ENCODE assay signal across 1 cellular context in the genomic region with DNA sequence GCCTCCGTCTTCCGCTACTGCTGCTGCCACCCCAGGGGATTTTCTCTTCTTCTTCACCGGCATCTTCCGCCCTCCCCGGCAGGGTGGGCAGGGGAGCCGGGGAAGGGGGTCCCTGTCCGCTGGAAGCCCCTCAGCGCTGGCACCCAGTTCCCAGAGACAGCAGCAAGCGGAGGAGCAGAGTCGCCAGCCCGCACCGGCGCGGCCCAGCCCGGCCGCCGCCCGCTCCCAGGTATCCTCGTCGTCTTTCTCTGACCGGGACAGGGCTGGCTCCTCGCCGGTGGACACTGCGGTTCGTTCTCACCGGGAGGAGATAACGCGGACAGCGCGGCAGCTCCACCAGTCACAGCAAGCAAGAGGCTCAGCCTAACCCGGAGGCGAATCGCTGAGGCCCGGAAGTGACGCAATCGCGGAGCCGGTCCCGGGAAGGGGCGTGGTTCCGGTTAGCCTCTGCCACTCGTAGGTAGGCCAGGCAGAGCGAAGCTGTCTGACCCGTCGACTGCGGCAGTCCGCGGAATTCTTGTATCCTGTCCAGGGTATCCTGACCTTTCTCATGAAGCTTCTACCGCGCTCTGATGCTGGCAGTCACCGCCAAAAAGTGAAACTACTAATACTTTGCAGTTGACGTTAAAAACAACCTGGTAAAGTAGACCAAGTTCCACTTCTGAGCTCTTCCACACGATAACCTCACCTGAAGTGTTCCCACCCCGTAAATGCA.
TF ChIP-seq lines count a peak whose summit lies in the region.

Gene DCUN1D5, minus strand, starts transcription at position 351 of the 715 bp plus-strand sequence. Its CDS starts 288 bp downstream, at position 63.

TF ChIP-seq in HepG2, 621 proteins besides CTCF, POLR2A, EP300 and RAD21 (continued from another document and continues in another):
- no peak; the same call in 1 of the 2 replicates for TF ChIP-seq PBX3 (CRISPR knock-in tag; IDR thresholded peaks at IDR 0.05; ENCODE audit: borderline replicate concordance)
- no peak for TF ChIP-seq ZNF30 (CRISPR knock-in tag; IDR thresholded peaks at IDR 0.05)
- TF ChIP-seq STAT5B (CRISPR knock-in tag; IDR thresholded peaks at IDR 0.05): no peak
- TF ChIP-seq ZBTB33 (CRISPR knock-in tag; IDR thresholded peaks at IDR 0.05): no peak
- no peak for TF ChIP-seq KDM1A (CRISPR knock-in tag; IDR thresholded peaks at IDR 0.05)
- no peak for TF ChIP-seq SATB2 (CRISPR knock-in tag; IDR thresholded peaks at IDR 0.05)
- TF ChIP-seq NFYC (CRISPR knock-in tag; IDR thresholded peaks at IDR 0.05): peak; percentile 60
- TF ChIP-seq, protein P1, sequence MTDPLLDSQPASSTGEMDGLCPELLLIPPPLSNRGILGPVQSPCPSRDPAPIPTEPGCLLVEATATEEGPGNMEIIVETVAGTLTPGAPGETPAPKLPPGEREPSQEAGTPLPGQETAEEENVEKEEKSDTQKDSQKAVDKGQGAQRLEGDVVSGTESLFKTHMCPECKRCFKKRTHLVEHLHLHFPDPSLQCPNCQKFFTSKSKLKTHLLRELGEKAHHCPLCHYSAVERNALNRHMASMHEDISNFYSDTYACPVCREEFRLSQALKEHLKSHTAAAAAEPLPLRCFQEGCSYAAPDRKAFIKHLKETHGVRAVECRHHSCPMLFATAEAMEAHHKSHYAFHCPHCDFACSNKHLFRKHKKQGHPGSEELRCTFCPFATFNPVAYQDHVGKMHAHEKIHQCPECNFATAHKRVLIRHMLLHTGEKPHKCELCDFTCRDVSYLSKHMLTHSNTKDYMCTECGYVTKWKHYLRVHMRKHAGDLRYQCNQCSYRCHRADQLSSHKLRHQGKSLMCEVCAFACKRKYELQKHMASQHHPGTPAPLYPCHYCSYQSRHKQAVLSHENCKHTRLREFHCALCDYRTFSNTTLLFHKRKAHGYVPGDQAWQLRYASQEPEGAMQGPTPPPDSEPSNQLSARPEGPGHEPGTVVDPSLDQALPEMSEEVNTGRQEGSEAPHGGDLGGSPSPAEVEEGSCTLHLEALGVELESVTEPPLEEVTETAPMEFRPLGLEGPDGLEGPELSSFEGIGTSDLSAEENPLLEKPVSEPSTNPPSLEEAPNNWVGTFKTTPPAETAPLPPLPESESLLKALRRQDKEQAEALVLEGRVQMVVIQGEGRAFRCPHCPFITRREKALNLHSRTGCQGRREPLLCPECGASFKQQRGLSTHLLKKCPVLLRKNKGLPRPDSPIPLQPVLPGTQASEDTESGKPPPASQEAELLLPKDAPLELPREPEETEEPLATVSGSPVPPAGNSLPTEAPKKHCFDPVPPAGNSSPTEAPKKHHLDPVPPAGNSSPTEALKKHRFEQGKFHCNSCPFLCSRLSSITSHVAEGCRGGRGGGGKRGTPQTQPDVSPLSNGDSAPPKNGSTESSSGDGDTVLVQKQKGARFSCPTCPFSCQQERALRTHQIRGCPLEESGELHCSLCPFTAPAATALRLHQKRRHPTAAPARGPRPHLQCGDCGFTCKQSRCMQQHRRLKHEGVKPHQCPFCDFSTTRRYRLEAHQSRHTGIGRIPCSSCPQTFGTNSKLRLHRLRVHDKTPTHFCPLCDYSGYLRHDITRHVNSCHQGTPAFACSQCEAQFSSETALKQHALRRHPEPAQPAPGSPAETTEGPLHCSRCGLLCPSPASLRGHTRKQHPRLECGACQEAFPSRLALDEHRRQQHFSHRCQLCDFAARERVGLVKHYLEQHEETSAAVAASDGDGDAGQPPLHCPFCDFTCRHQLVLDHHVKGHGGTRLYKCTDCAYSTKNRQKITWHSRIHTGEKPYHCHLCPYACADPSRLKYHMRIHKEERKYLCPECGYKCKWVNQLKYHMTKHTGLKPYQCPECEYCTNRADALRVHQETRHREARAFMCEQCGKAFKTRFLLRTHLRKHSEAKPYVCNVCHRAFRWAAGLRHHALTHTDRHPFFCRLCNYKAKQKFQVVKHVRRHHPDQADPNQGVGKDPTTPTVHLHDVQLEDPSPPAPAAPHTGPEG (CRISPR knock-in tag; IDR thresholded peaks at IDR 0.05): no peak; the same call in 1 of the 2 replicates
- no peak for TF ChIP-seq ZNF615 (CRISPR knock-in tag; IDR thresholded peaks at IDR 0.05; ENCODE audit: borderline replicate concordance)
- TF ChIP-seq, protein P2, sequence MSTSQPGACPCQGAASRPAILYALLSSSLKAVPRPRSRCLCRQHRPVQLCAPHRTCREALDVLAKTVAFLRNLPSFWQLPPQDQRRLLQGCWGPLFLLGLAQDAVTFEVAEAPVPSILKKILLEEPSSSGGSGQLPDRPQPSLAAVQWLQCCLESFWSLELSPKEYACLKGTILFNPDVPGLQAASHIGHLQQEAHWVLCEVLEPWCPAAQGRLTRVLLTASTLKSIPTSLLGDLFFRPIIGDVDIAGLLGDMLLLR (CRISPR knock-in tag; IDR thresholded peaks at IDR 0.05): no peak
- peak; percentile 88 for TF ChIP-seq ZFX (CRISPR knock-in tag; IDR thresholded peaks at IDR 0.05; ENCODE audit: low read depth)
- TF ChIP-seq TRIM24 (CRISPR knock-in tag; IDR thresholded peaks at IDR 0.05): no peak
- TF ChIP-seq PLRG1 (conservative IDR thresholded peaks at IDR 0.05): no peak
- no peak; the same call in 1 of the 2 replicates for TF ChIP-seq RFX5 (IDR thresholded peaks at IDR 0.05; ENCODE audit: low read depth, low read length)
- TF ChIP-seq ZNF850 (CRISPR knock-in tag; conservative IDR thresholded peaks at IDR 0.05): no peak
- TF ChIP-seq ZNF749 (CRISPR knock-in tag; IDR thresholded peaks at IDR 0.05; ENCODE audit: borderline replicate concordance): no peak
- TF ChIP-seq SP140L (CRISPR knock-in tag; IDR thresholded peaks at IDR 0.05; ENCODE audit: borderline replicate concordance): no peak
- peak; percentile 66 for TF ChIP-seq MED1 (CRISPR knock-in tag; IDR thresholded peaks at IDR 0.05)
- no peak for TF ChIP-seq ZNF720 (CRISPR knock-in tag; IDR thresholded peaks at IDR 0.05)
- TF ChIP-seq ZNF841 (CRISPR knock-in tag; IDR thresholded peaks at IDR 0.05; ENCODE audit: borderline replicate concordance): no peak
- TF ChIP-seq HNF1A (IDR thresholded peaks at IDR 0.05; ENCODE audit: low read depth): no peak
- TF ChIP-seq HNF1A (CRISPR knock-in tag; IDR thresholded peaks at IDR 0.05; ENCODE audit: borderline replicate concordance): peak; percentile 27
- TF ChIP-seq NBN (conservative IDR thresholded peaks at IDR 0.05): no peak
- no peak for TF ChIP-seq ZNF510 (CRISPR knock-in tag; IDR thresholded peaks at IDR 0.05; ENCODE audit: low read depth)
- no peak for TF ChIP-seq FOXA1 (IDR thresholded peaks at IDR 0.05)
- no peak; the same call in 1 of the 2 replicates for TF ChIP-seq FOXA1 (CRISPR knock-in tag; IDR thresholded peaks at IDR 0.05)
- peak; percentile 99 for TF ChIP-seq NR2C2 (CRISPR knock-in tag; IDR thresholded peaks at IDR 0.05; ENCODE audit: borderline replicate concordance)
- TF ChIP-seq RELA (CRISPR knock-in tag; IDR thresholded peaks at IDR 0.05): peak; percentile 89
- no peak for TF ChIP-seq PRPF4 (IDR thresholded peaks at IDR 0.05; ENCODE audit: low read depth, low read length, poor library complexity, severe bottlenecking)
- peak; percentile 64 for TF ChIP-seq NFYB (CRISPR knock-in tag; IDR thresholded peaks at IDR 0.05)
- TF ChIP-seq CAMTA2 (CRISPR knock-in tag; IDR thresholded peaks at IDR 0.05; ENCODE audit: borderline replicate concordance): 0 out of 2 replicates have a peak, but pooled peaks have one; percentile 25
- TF ChIP-seq ZNF605 (CRISPR knock-in tag; IDR thresholded peaks at IDR 0.05): peak; percentile 93
- no peak for TF ChIP-seq THYN1 (CRISPR knock-in tag; IDR thresholded peaks at IDR 0.05; ENCODE audit: borderline replicate concordance, low read depth)
- 0 out of 2 replicates have a peak, but pooled peaks have one; percentile 62 for TF ChIP-seq ZNF136 (CRISPR knock-in tag; IDR thresholded peaks at IDR 0.05; ENCODE audit: low read depth)
- TF ChIP-seq CEBPZ (IDR thresholded peaks at IDR 0.05; ENCODE audit: low read length): no peak
- no peak for TF ChIP-seq ZNF746 (CRISPR knock-in tag; IDR thresholded peaks at IDR 0.05)
- TF ChIP-seq, protein P3, sequence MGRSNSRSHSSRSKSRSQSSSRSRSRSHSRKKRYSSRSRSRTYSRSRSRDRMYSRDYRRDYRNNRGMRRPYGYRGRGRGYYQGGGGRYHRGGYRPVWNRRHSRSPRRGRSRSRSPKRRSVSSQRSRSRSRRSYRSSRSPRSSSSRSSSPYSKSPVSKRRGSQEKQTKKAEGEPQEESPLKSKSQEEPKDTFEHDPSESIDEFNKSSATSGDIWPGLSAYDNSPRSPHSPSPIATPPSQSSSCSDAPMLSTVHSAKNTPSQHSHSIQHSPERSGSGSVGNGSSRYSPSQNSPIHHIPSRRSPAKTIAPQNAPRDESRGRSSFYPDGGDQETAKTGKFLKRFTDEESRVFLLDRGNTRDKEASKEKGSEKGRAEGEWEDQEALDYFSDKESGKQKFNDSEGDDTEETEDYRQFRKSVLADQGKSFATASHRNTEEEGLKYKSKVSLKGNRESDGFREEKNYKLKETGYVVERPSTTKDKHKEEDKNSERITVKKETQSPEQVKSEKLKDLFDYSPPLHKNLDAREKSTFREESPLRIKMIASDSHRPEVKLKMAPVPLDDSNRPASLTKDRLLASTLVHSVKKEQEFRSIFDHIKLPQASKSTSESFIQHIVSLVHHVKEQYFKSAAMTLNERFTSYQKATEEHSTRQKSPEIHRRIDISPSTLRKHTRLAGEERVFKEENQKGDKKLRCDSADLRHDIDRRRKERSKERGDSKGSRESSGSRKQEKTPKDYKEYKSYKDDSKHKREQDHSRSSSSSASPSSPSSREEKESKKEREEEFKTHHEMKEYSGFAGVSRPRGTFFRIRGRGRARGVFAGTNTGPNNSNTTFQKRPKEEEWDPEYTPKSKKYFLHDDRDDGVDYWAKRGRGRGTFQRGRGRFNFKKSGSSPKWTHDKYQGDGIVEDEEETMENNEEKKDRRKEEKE (IDR thresholded peaks at IDR 0.05): no peak
